19 cellular contexts compared by ENCODE assay signal in genomic region chr6:143527677-143528076, GRCh38. TPM values are rescaled to one million over a fixed set of nuclear protein-coding genes. Genes with fewer than 3 reads are reported as not detected.
A peak's percentile ranks its signal among the peaks of the same experiment; 100 is the strongest.
DNase-seq lines count a peak whose midpoint lies in the region; ATAC-seq and TF ChIP-seq lines count a peak whose summit lies in the region.
"Had no signal": no experiment of that assay in that cellular context is flagged by ENCODE, and none has a peak within 500 bp of the region (broad histone marks: within the 10 kb centered on the region; RNA-seq: fewer than 3 reads in every experiment).

No MANE protein-coding gene starts in this region.

- H3K4me3 ChIP-seq in breast epithelium (no peak overlapping the region), lower leg skin (ENCODE audit: low read depth, poor library complexity, severe bottlenecking) (no peak overlapping the region)
- H3K4me3 ChIP-seq: Peyer's patch had no signal

- POLR2A ChIA-PET in MCF 10A (lab: Yijun Ruan, JAX) = no interaction called here

- H3K4me3 Mint-ChIP-seq in MCF 10A (ENCODE audit: unreplicated experiment) (no peak overlapping the region), T-helper 17 cell (no peak overlapping the region), memory B cell (no peak overlapping the region)
- H3K4me3 Mint-ChIP-seq in natural killer cell treated with Interleukin-12 subunit alpha and Interleukin-12 subunit beta and Interleukin-15 and Interleukin-18, amount 100 ng/mL, for 72 hours = no peak overlapping the region
- H3K4me3 Mint-ChIP-seq: CD14-positive monocyte had no signal

- H3K36me3 ChIP-seq in breast epithelium = no peaks in the 10 kb centered on the region
- H3K36me3 ChIP-seq: Peyer's patch had no signal

- H3K27ac Mint-ChIP-seq in MCF 10A (ENCODE audit: low read depth, unreplicated experiment) = peak overlapping the region; percentile 44
- H3K27ac Mint-ChIP-seq in T-helper 17 cell = peak overlapping the region; percentile 98
- peak overlapping the region; percentile 76 for H3K27ac Mint-ChIP-seq in memory B cell
- peak overlapping the region in 1 of 2 donors; percentile 18 for H3K27ac Mint-ChIP-seq in natural killer cell treated with Interleukin-12 subunit alpha and Interleukin-12 subunit beta and Interleukin-15 and Interleukin-18, amount 100 ng/mL, for 72 hours

- H3K9me3 Mint-ChIP-seq in MCF 10A (ENCODE audit: unreplicated experiment) (no peaks in the 10 kb centered on the region), memory B cell (peaks cover 2% of the 10 kb centered on the region)
- no peaks in the 10 kb centered on the region for H3K9me3 Mint-ChIP-seq in natural killer cell treated with Interleukin-12 subunit alpha and Interleukin-12 subunit beta and Interleukin-15 and Interleukin-18, amount 100 ng/mL, for 72 hours

- whole genome bisulfite sequencing in lower leg skin, 2 donors = 77 to 94% methylated on average over 1 of the region's 1 CpG

- TF ChIP-seq CTCF in MCF 10A (IDR thresholded peaks at IDR 0.05; ENCODE audit: unreplicated experiment) = no peak
- TF ChIP-seq CTCF in breast epithelium (IDR thresholded peaks at IDR 0.05) = no peak
- no peak for TF ChIP-seq CTCF in lower leg skin (IDR thresholded peaks at IDR 0.05)

- no peak overlapping the region for H3K27ac ChIP-seq in breast epithelium
- H3K27ac ChIP-seq: KMS-11 had no signal

- H3K27me3 ChIP-seq in breast epithelium = no peaks in the 10 kb centered on the region
- H3K27me3 ChIP-seq: Peyer's patch had no signal

- H3K4me1 Mint-ChIP-seq in MCF 10A (ENCODE audit: insufficient read depth, unreplicated experiment) (no peaks in the 10 kb centered on the region), T-helper 17 cell (peaks cover 15% of the 10 kb centered on the region), memory B cell (peaks cover 7% of the 10 kb centered on the region)
- H3K4me1 Mint-ChIP-seq in natural killer cell treated with Interleukin-12 subunit alpha and Interleukin-12 subunit beta and Interleukin-15 and Interleukin-18, amount 100 ng/mL, for 72 hours (ENCODE audit: low read depth in 2 of 2) = peaks cover 6 to 9% of the 10 kb centered on the region in 2 donors

- intact Hi-C loops in MCF 10A (cut with micrococcal nuclease) (no loop called here), breast epithelium (cut with DNase I; ENCODE audit: low total_unique reads) (no loop called here), lower leg skin (cut with DNase I; ENCODE audit: low total_unique reads) (no loop called here)

- no TSS peak for BruUV-seq in MCF 10A (replicated peaks; lab: Mats Ljungman, UMichigan)

- in situ Hi-C loops in KBM-7 (cut with MboI; ENCODE audit: low pct_unique_long_range_greater_than_20kb, low sequenced_read_pairs) = no loop called here

- CTCF ChIA-PET in MCF 10A (lab: Yijun Ruan, JAX) = no interaction called here

- ATAC-seq in T-helper 17 cell (no peak), memory B cell (ENCODE audit: low read depth) (no peak)
- ATAC-seq in natural killer cell treated with Interleukin-12 subunit alpha and Interleukin-12 subunit beta and Interleukin-15 and Interleukin-18, amount 100 ng/mL, for 72 hours = no peak
- ATAC-seq: SK-N-SH treated with all-trans-retinoic acid at 6 μM for 48 hours had no signal

- DNase-seq in MCF 10A (ENCODE audit: unreplicated experiment) (no peak), breast epithelium (ENCODE audit: low spot score in 2 of 2) (no peak), T-helper 17 cell (no peak), memory B cell (ENCODE audit: low spot score in 2 of 2) (no peak), KBM-7 (no peak), NCI-H187 treated with DMSO at 0.1 percent for 48 hours (lab: John Stamatoyannopoulos, UW) (no peak), lower leg skin (ENCODE audit: low spot score in 2 of 2) (no peak)
- no peak for DNase-seq in natural killer cell treated with Interleukin-12 subunit alpha and Interleukin-12 subunit beta and Interleukin-15 and Interleukin-18, amount 100 ng/mL, for 72 hours (ENCODE audit: low spot score)
- DNase-seq: DMS53, NCI-H1105 treated with DMSO at 0.1 percent for 48 hours, NCI-H2081, NCI-H2171, NCI-H345, NCI-H524 treated with DMSO at 0.1 percent for 48 hours, Peyer's patch had no signal

- H3K27me3 Mint-ChIP-seq in MCF 10A (ENCODE audit: insufficient read depth, unreplicated experiment) (no peaks in the 10 kb centered on the region), T-helper 17 cell (no peaks in the 10 kb centered on the region), memory B cell (no peaks in the 10 kb centered on the region)
- no peaks in the 10 kb centered on the region for H3K27me3 Mint-ChIP-seq in natural killer cell treated with Interleukin-12 subunit alpha and Interleukin-12 subunit beta and Interleukin-15 and Interleukin-18, amount 100 ng/mL, for 72 hours

- H3K36me3 Mint-ChIP-seq in MCF 10A (ENCODE audit: insufficient read depth, unreplicated experiment) (no peaks in the 10 kb centered on the region), T-helper 17 cell (ENCODE audit: low read depth) (no peaks in the 10 kb centered on the region), memory B cell (peaks cover 2% of the 10 kb centered on the region)
- H3K36me3 Mint-ChIP-seq in natural killer cell treated with Interleukin-12 subunit alpha and Interleukin-12 subunit beta and Interleukin-15 and Interleukin-18, amount 100 ng/mL, for 72 hours = no peaks in the 10 kb centered on the region

- no peaks in the 10 kb centered on the region for H3K4me1 ChIP-seq in breast epithelium

- TF ChIP-seq POLR2A in breast epithelium (IDR thresholded peaks at IDR 0.05) (no peak), lower leg skin (IDR thresholded peaks at IDR 0.05) (no peak)

- H3K9me3 ChIP-seq in breast epithelium (no peaks in the 10 kb centered on the region), T-helper 17 cell (ENCODE audit: control insufficient read depth, low read length, poor library complexity, severe bottlenecking) (no peaks in the 10 kb centered on the region)
- H3K9me3 ChIP-seq: Peyer's patch had no signal

RNA-seq across cellular contexts. Expression of gene FUCA2, which starts 16.2 kb away (rescaled TPM):
- total RNA-seq in MCF 10A (2022) (54.8 and 62.2 TPM in 2 replicates), breast epithelium (10 to 100 TPM; 21.3 to 48.2 (median 25.6) TPM), T-helper 17 cell (1 to 10 TPM; 7.8 to 8.3 TPM), lower leg skin (10 to 100 TPM in 3 of 4 donors, 1 to 10 TPM in 1; 3.3 to 11.4 (median 10.5) TPM)
- total RNA-seq in natural killer cell treated with Interleukin-12 subunit alpha and Interleukin-12 subunit beta and Interleukin-15 and Interleukin-18, amount 100 ng/mL, for 72 hours = 10 to 100 TPM; 25.4 to 28.9 TPM
- total RNA-seq: OCI-LY7 had no signal
